In genomic region chr6:20709451-20709850, GRCh38 we compare ENCODE assay signal across 11 cellular contexts.
"Had no signal": no experiment of that assay in that cellular context is flagged by ENCODE, and none has a peak within 500 bp of the region (broad histone marks: within the 10 kb centered on the region; RNA-seq: fewer than 3 reads in every experiment).

No MANE protein-coding gene starts in this region.

- H2AFZ ChIP-seq: hepatocyte, parathyroid adenoma had no signal

- H3K9me3 ChIP-seq: neutrophil had no signal

- H3K27ac ChIP-seq: hepatocyte, neutrophil, parathyroid adenoma had no signal

- H3K4me3 ChIP-seq: hepatocyte had no signal

- H3K9ac ChIP-seq: parathyroid adenoma had no signal

- H3K79me2 ChIP-seq: parathyroid adenoma had no signal

- H3K4me1 ChIP-seq: parathyroid adenoma had no signal

- H3K4me2 ChIP-seq: hepatocyte had no signal

- H3K27me3 ChIP-seq: hepatocyte, neutrophil had no signal

- ATAC-seq: activated naive CD8-positive, alpha-beta T cell treated with anti-CD3 and anti-CD28 coated beads, Interleukin-2, amount 50 U/mL, for 24 hours; left lobe of liver; stimulated activated effector memory CD8-positive, alpha-beta T cell treated with anti-CD3 and anti-CD28 coated beads, Interleukin-12 subunit alpha, Interleukin-12 subunit beta, amount 100 ng/mL, for 72 hours had no signal

- DNase-seq: activated CD4-positive, alpha-beta T cell treated with anti-CD3 and anti-CD28 coated beads, Interleukin-2, amount 50 U/mL, for 1 hour; activated naive CD4-positive, alpha-beta T cell treated with Interleukin-2 at 50 U/mL for 16 hours; activated naive CD8-positive, alpha-beta T cell treated with anti-CD3 and anti-CD28 coated beads, Interleukin-2, amount 50 U/mL, for 24 hours; aorta; mammary epithelial cell; naive B cell had no signal

- H3K36me3 ChIP-seq: neutrophil had no signal
